ENCODE assay signal across 8 cellular contexts in genomic region chr6:117840541-117840983, GRCh38.
DNase-seq lines count a peak whose midpoint lies in the region; ATAC-seq lines count a peak whose summit lies in the region.

No MANE protein-coding gene starts in this region.

- DNase-seq in NCI-H2029 treated with DMSO at 0.1 percent for 48 hours (lab: John Stamatoyannopoulos, UW), result peak; percentile 14
- no peak for DNase-seq in NCI-H2029 (lab: John Stamatoyannopoulos, UW)
- DNase-seq in NCI-H1930 (lab: John Stamatoyannopoulos, UW), result peak; percentile 8 to 13
- DNase-seq in amniotic stem cell (lab: John Stamatoyannopoulos, UW), result peak; percentile 8
- peak; percentile 8 for DNase-seq in non-pigmented ciliary epithelial cell (ENCODE audit: low read depth)
- no peak for DNase-seq in cortex of kidney (lab: John Stamatoyannopoulos, UW)
- DNase-seq in NK-92 (lab: John Stamatoyannopoulos, UW; ENCODE audit: unreplicated experiment), result no peak

- no peak for ATAC-seq in GM18520 (IDR thresholded peaks at IDR 0.05; ENCODE audit: unreplicated experiment)

Comparison
In these comparisons a context has a peak if more than half of its experiments do, and no peak if none do; other contexts are left out.
1. DNase-seq: peak in NCI-H2029 treated with DMSO at 0.1 percent for 48 hours (single experiment), NCI-H1930 (2 of 2), amniotic stem cell (single experiment) and non-pigmented ciliary epithelial cell (single experiment); none in NCI-H2029 (single experiment), cortex of kidney (single experiment) and NK-92 (single experiment).